In the genomic region with DNA sequence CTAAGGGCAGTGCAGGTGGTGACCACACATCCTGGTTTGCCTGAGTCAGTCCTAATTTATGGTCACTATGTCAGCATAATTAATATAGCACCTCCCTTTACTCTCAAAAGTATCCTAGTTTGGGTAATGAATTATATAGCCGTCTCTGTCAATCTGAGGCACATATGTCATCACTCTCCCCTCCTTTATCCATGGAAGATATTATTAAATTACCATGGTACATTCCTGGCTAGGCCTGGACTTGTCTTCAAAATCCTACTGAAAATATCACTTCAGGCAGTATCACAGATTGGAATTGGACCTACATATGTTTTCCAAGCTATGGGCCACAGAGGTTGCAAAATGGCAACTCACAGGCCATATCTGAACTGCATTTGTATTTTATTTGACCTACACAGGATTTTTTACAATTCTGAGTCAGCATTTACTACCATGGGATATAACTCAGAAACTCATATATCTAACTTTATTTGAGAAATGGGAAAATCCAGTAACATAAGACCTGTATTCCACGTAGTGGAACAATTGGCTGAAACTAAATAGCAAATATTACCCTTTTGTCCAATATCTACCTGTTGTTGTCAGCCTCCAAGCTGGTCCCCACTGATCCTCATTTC, we compare ENCODE assay signal across 17 cellular contexts.
"Had no signal": no experiment of that assay in that cellular context is flagged by ENCODE, and none has a peak within 500 bp of the region (broad histone marks: within the 10 kb centered on the region; RNA-seq: fewer than 3 reads in every experiment).

No MANE protein-coding gene starts in this region.

- H3K4me3 ChIP-seq: colonic mucosa, gastrocnemius medialis, neural progenitor cell, ovary, right atrium auricular region, stomach, thoracic aorta, transverse colon had no signal

- H3K27me3 Mint-ChIP-seq: naive thymus-derived CD8-positive, alpha-beta T cell had no signal

- H3K4me1 ChIP-seq: colonic mucosa, right atrium auricular region had no signal

- H3K27ac Mint-ChIP-seq: endodermal cell; naive thymus-derived CD8-positive, alpha-beta T cell; neural progenitor cell had no signal

- ATAC-seq: gastrocnemius medialis; left ventricle myocardium superior; naive thymus-derived CD8-positive, alpha-beta T cell had no signal

- H3K27me3 ChIP-seq: colonic mucosa, gastrocnemius medialis, neural progenitor cell, ovary, right atrium auricular region, stomach, transverse colon had no signal

- H3K4me3 Mint-ChIP-seq: endodermal cell; naive thymus-derived CD8-positive, alpha-beta T cell; neural progenitor cell had no signal

- H3K36me3 ChIP-seq: colonic mucosa, gastrocnemius medialis, neural progenitor cell, ovary, right atrium auricular region, stomach, thoracic aorta, transverse colon had no signal

- H3K27ac ChIP-seq: colonic mucosa, gastrocnemius medialis, neural progenitor cell, ovary, right atrium auricular region, stomach, thoracic aorta, transverse colon had no signal

- H3K9me3 ChIP-seq: colonic mucosa, gastrocnemius medialis, ovary, thoracic aorta, transverse colon had no signal

- DNase-seq: colonic mucosa; effector CD4-positive, alpha-beta T cell; endodermal cell; gastrocnemius medialis; left ventricle myocardium superior; naive thymus-derived CD8-positive, alpha-beta T cell; nucleus accumbens; ovary; small intestine; stimulated activated CD4-positive, alpha-beta T cell treated with anti-CD3 and anti-CD28 coated beads, Interleukin-12 subunit alpha, Interleukin-12 subunit beta, amount 100 ng/mL, for 4 hours; stimulated activated naive CD4-positive, alpha-beta T cell; stomach; substantia nigra; transverse colon had no signal

- H3K36me3 Mint-ChIP-seq: neural progenitor cell had no signal
